ENCODE assay signal across 22 cellular contexts in the genomic region with DNA sequence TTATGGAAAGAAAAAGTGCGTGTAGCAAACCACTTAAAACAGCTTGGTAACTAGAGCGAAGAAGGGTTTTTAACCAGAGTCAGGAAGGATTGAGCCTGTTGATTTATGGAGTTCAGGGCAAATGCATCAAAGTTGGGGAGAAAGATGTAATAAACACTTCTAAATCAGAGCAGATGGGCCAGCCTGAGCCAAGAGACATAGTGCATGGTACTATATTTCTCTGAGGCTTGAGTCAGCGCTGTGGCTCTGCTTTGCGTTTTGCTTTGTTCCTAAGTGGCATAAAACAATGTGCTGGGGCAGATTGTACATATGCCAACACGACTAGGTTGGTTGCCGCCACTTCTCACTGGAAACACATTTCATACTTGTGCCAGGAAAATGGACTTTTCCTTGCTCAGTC.
DNase-seq lines count a peak whose midpoint lies in the region; TF ChIP-seq lines count a peak whose summit lies in the region.
"Had no signal": no experiment of that assay in that cellular context is flagged by ENCODE, and none has a peak within 500 bp of the region (broad histone marks: within the 10 kb centered on the region; RNA-seq: fewer than 3 reads in every experiment).

No MANE protein-coding gene starts in this region.

- H3K9ac ChIP-seq in SK-N-SH: no peak overlapping the region

- no peaks in the 10 kb centered on the region for H3F3A ChIP-seq in SK-N-SH (replicated peaks; ENCODE audit: insufficient read depth)

- no peak overlapping the region for H2AFZ ChIP-seq in SK-N-SH (ENCODE audit: low read depth)
- H2AFZ ChIP-seq in hepatocyte: no peak overlapping the region

- intact Hi-C loops in transverse colon (cut with DNase I; ENCODE audit: low total_unique reads): loop anchor here (5.0 kb wide), 1 partner anchor 1535 kb away; a partner anchor contains a TSS

- TF ChIP-seq EP300 in SK-N-SH (IDR thresholded peaks at IDR 0.05; ENCODE audit: borderline replicate concordance in 1 of 2, low read depth in 1 of 2, low read length in 1 of 2) (peak in 1 of 2 experiments; percentile 20; a peak in 1 of 4 replicates), transverse colon (IDR thresholded peaks at IDR 0.05; ENCODE audit: low read depth) (no peak)

- peaks cover 0 to 8% of the 10 kb centered on the region in 2 experiments for H3K36me3 ChIP-seq in SK-N-SH (replicated peaks in 1 of 2; ENCODE audit: control insufficient read depth in 1 of 2, insufficient read depth in 2 of 2, low read length in 1 of 2)
- H3K36me3 ChIP-seq in hepatocyte (replicated peaks; ENCODE audit: insufficient read depth, low read depth): no peaks in the 10 kb centered on the region
- H3K36me3 ChIP-seq in transverse colon: no peaks in the 10 kb centered on the region
- H3K36me3 ChIP-seq: ovary had no signal

- peak overlapping the region; percentile 37 to 44; a peak in 2 of 4 replicates for H3K27ac ChIP-seq in SK-N-SH (ENCODE audit: low read depth in 2 of 2, low read length in 1 of 2)
- peak overlapping the region; percentile 39 for H3K27ac ChIP-seq in hepatocyte
- H3K27ac ChIP-seq in transverse colon: peak overlapping the region in 1 of 4 donors; percentile 27
- H3K27ac ChIP-seq: ovary had no signal

- POLR2A ChIA-PET in SK-N-SH (lab: Yijun Ruan, JAX): no interaction called here

- H3K4me3 ChIP-seq in SK-N-SH (ENCODE audit: low read depth in 2 of 2, low read length in 1 of 2): no peak overlapping the region
- no peak overlapping the region for H3K4me3 ChIP-seq in hepatocyte
- H3K4me3 ChIP-seq in transverse colon: no peak overlapping the region
- H3K4me3 ChIP-seq: GM12878, ovary had no signal

- CTCF ChIA-PET in SK-N-SH (lab: Yijun Ruan, JAX): no interaction called here

- no peak for TF ChIP-seq POLR2A in transverse colon (IDR thresholded peaks at IDR 0.05)

- H4K20me1 ChIP-seq in SK-N-SH (ENCODE audit: insufficient read depth) (no peaks in the 10 kb centered on the region), hepatocyte (ENCODE audit: insufficient read depth, poor library complexity, severe bottlenecking) (no peaks in the 10 kb centered on the region)

- H3K27me3 ChIP-seq in SK-N-SH (ENCODE audit: insufficient read depth) (no peaks in the 10 kb centered on the region), hepatocyte (no peaks in the 10 kb centered on the region), transverse colon (no peaks in the 10 kb centered on the region)
- H3K27me3 ChIP-seq: ovary had no signal

- in situ Hi-C loops in transverse colon (cut with MboI; ENCODE audit: low pct_ligation_motif_present in 1 of 4, low pct_unique_long_range_greater_than_20kb in 1 of 4, low sequenced_read_pairs in 3 of 4): no loop called here

- TF ChIP-seq RAD21 in SK-N-SH (IDR thresholded peaks at IDR 0.05; ENCODE audit: low read length): no peak

- 82% methylated on average over 6 of the region's 6 CpGs for WGBS in SK-N-SH (ENCODE audit: low lambda C conversion rate)
- WGBS in hepatocyte (ENCODE audit: low lambda C conversion rate, missing lambda C conversion rate): 49% methylated on average over 6 of the region's 6 CpGs
- 67 to 76% methylated on average over 2 to 6 of the region's 6 CpGs for WGBS in transverse colon (ENCODE audit: low coverage in 1 of 2), 2 donors

- TF ChIP-seq CTCF in SK-N-SH (IDR thresholded peaks at IDR 0.05) (no peak), hepatocyte (IDR thresholded peaks at IDR 0.05; ENCODE audit: poor library complexity) (no peak), transverse colon (IDR thresholded peaks at IDR 0.05) (no peak)

- no peak overlapping the region for H3K4me2 ChIP-seq in SK-N-SH
- peak overlapping the region; percentile 34 for H3K4me2 ChIP-seq in hepatocyte

- DNase-seq in GM03348 (ENCODE audit: low spot score): peak; percentile 29
- DNase-seq in SK-N-SH: no peak
- DNase-seq in hepatocyte (ENCODE audit: low spot score): peak; percentile 8
- peak; percentile 8 for DNase-seq in transverse colon
- DNase-seq in NCI-H187 (lab: John Stamatoyannopoulos, UW): no peak
- no peak for DNase-seq in NCI-H1092 (lab: John Stamatoyannopoulos, UW)
- no peak for DNase-seq in OCI-M2 (lab: John Stamatoyannopoulos, UW; ENCODE audit: unreplicated experiment)
- DNase-seq: activated CD4-positive, alpha-beta T cell treated with anti-CD3 and anti-CD28 coated beads, Interleukin-2, amount 10 ng/mL, durations not matched to agents 7 days and 5 days; activated naive CD4-positive, alpha-beta T cell treated with anti-CD3 and anti-CD28 coated beads, Interleukin-2, amount 50 U/mL, for 16 hours; anterior cingulate cortex; caudate nucleus; DMS79; H7; Karpas-422; naive thymus-derived CD4-positive, alpha-beta T cell; NCI-H226; NCI-H82; ovary; right cardiac atrium; stimulated activated naive CD4-positive, alpha-beta T cell treated with Interleukin-2 at 50 U/mL for 16 hours; T1000 had no signal

- no peaks in the 10 kb centered on the region; a peak in 2 of 4 replicates for H3K4me1 ChIP-seq in SK-N-SH (ENCODE audit: control insufficient read depth in 1 of 2, insufficient read depth in 2 of 2, low read depth in 1 of 2, low read length in 1 of 2)
- H3K4me1 ChIP-seq in hepatocyte (ENCODE audit: insufficient read depth): no peaks in the 10 kb centered on the region
- peaks cover 0 to 3% (median 0%) of the 10 kb centered on the region in 4 donors for H3K4me1 ChIP-seq in transverse colon

- no peaks in the 10 kb centered on the region for H3K9me2 ChIP-seq in SK-N-SH
- H3K9me2 ChIP-seq in hepatocyte (replicated peaks; ENCODE audit: insufficient read depth): no peaks in the 10 kb centered on the region

- H3K9me3 ChIP-seq in SK-N-SH (no peaks in the 10 kb centered on the region), hepatocyte (ENCODE audit: low read depth) (no peaks in the 10 kb centered on the region), transverse colon (no peaks in the 10 kb centered on the region)
- H3K9me3 ChIP-seq: ovary had no signal

- H3K79me2 ChIP-seq in SK-N-SH (ENCODE audit: insufficient read depth) (no peaks in the 10 kb centered on the region), hepatocyte (no peaks in the 10 kb centered on the region)

TF ChIP-seq in SK-N-SH, 30 proteins besides CTCF, POLR2A, EP300 and RAD21:
- TF ChIP-seq, protein P1, sequence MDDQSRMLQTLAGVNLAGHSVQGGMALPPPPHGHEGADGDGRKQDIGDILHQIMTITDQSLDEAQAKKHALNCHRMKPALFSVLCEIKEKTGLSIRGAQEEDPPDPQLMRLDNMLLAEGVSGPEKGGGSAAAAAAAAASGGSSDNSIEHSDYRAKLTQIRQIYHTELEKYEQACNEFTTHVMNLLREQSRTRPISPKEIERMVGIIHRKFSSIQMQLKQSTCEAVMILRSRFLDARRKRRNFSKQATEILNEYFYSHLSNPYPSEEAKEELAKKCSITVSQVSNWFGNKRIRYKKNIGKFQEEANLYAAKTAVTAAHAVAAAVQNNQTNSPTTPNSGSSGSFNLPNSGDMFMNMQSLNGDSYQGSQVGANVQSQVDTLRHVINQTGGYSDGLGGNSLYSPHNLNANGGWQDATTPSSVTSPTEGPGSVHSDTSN (IDR thresholded peaks at IDR 0.05): peak; percentile 54
- peak; percentile 43; the same call in 1 of the 2 replicates for TF ChIP-seq NFIC (IDR thresholded peaks at IDR 0.05; ENCODE audit: borderline replicate concordance)
- peak; percentile 32; the same call in 1 of the 2 replicates for TF ChIP-seq JUND (IDR thresholded peaks at IDR 0.05)
- TF ChIP-seq ELF1 (IDR thresholded peaks at IDR 0.05): no peak
- peak; percentile 72 for TF ChIP-seq TCF12 (IDR thresholded peaks at IDR 0.05)
- TF ChIP-seq FOSL2 (IDR thresholded peaks at IDR 0.05; ENCODE audit: borderline replicate concordance, low read depth): peak; percentile 15; the same call in 1 of the 2 replicates
- no peak for TF ChIP-seq MXI1 (IDR thresholded peaks at IDR 0.05; ENCODE audit: low read depth, low read length)
- TF ChIP-seq, protein P2, sequence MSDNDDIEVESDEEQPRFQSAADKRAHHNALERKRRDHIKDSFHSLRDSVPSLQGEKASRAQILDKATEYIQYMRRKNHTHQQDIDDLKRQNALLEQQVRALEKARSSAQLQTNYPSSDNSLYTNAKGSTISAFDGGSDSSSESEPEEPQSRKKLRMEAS (IDR thresholded peaks at IDR 0.05; ENCODE audit: low read depth): 0 out of 2 replicates have a peak, but pooled peaks have one; percentile 12

Comparison
In these comparisons a context has a peak if more than half of its experiments do, and no peak if none do; other contexts are left out.
1. DNase-seq: peak in GM03348 (single experiment), hepatocyte (single experiment) and transverse colon (single experiment); none in SK-N-SH (single experiment), NCI-H187 (0 of 2), NCI-H1092 (single experiment) and OCI-M2 (single experiment).